25 cellular contexts compared by ENCODE assay signal in the genomic region with DNA sequence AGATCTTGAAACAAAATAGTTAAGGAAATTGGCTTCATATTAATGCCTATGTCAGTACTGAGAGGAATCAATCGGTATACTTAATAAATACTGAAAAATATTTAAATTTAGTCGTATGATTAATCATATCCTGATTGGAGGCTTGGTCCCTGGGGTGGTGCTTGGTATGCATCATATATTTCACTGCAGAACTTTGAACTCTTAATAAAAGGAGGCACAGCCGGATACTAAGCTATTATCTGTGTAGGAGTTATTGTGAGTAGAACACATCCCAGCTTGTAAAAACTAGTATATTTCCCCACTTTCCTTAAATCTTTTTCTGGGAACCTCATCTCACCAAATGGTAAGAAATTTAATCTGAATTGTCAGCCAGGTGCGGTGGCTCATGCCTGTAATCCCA. TPM values are rescaled to one million over a fixed set of nuclear protein-coding genes. Genes with fewer than 3 reads are reported as not detected.
DNase-seq lines count a peak whose midpoint lies in the region; ATAC-seq, FAIRE-seq and TF ChIP-seq lines count a peak whose summit lies in the region.
"Had no signal": no experiment of that assay in that cellular context is flagged by ENCODE, and none has a peak within 500 bp of the region (broad histone marks: within the 10 kb centered on the region; RNA-seq: fewer than 3 reads in every experiment).

No MANE protein-coding gene starts in this region.

- H3K36me3 ChIP-seq in A673 (ENCODE audit: insufficient read depth, low read length, poor library complexity, severe bottlenecking) (no peaks in the 10 kb centered on the region), mucosa of descending colon (ENCODE audit: low read depth) (no peaks in the 10 kb centered on the region), small intestine (ENCODE audit: control insufficient read depth in 2 of 2, insufficient read depth in 2 of 2, low read length in 2 of 2) (no peaks in the 10 kb centered on the region)
- H3K36me3 ChIP-seq: BE2C, BLaER1 had no signal

- intact Hi-C loops in A673 (cut with micrococcal nuclease; ENCODE audit: unreplicated experiment), result no loop called here
- intact Hi-C loops in mucosa of descending colon (cut with DNase I, micrococcal nuclease), result no loop called here

- H3K27ac ChIP-seq in A673 (ENCODE audit: low read depth, low read length, poor library complexity, severe bottlenecking), result no peak overlapping the region
- H3K27ac ChIP-seq in small intestine (ENCODE audit: low read depth in 1 of 2, low read length in 1 of 2), result no peak overlapping the region
- H3K27ac ChIP-seq: 22Rv1, A549, BLaER1 had no signal

- TF ChIP-seq CTCF in A673 (conservative IDR thresholded peaks at IDR 0.05; ENCODE audit: low read depth, low read length) (no peak), mucosa of descending colon (IDR thresholded peaks at IDR 0.05) (no peak)

- H3K4me3 ChIP-seq in A673 (ENCODE audit: low read depth, low read length, poor library complexity, severe bottlenecking) (no peak overlapping the region), mucosa of descending colon (no peak overlapping the region), small intestine (ENCODE audit: low read depth in 1 of 2, low read length in 2 of 2) (no peak overlapping the region)
- H3K4me3 ChIP-seq: A549, BLaER1, GM12878 had no signal

- H3K4me1 ChIP-seq in A673 (ENCODE audit: insufficient read depth, low read length, poor library complexity, severe bottlenecking), result peaks cover 16% of the 10 kb centered on the region
- H3K4me1 ChIP-seq in mucosa of descending colon (ENCODE audit: low read depth), result no peaks in the 10 kb centered on the region
- H3K4me1 ChIP-seq in small intestine (ENCODE audit: control insufficient read depth in 2 of 2, insufficient read depth in 1 of 2, low read depth in 1 of 2, low read length in 1 of 2), result no peaks in the 10 kb centered on the region
- H3K4me1 ChIP-seq: A549, BE2C, BLaER1 had no signal

- H3K9me3 ChIP-seq in A673 (ENCODE audit: low read depth, low read length, poor library complexity, severe bottlenecking) (no peaks in the 10 kb centered on the region), mucosa of descending colon (no peaks in the 10 kb centered on the region), small intestine (ENCODE audit: control insufficient read depth, low read depth) (no peaks in the 10 kb centered on the region)
- H3K9me3 ChIP-seq: A549, BE2C had no signal

- H3K27me3 ChIP-seq in A673 (replicated peaks; ENCODE audit: insufficient read depth, low read depth, low read length, poor library complexity) (no peaks in the 10 kb centered on the region), small intestine (ENCODE audit: control insufficient read depth in 2 of 2, insufficient read depth in 2 of 2, low read length in 2 of 2) (no peaks in the 10 kb centered on the region)
- H3K27me3 ChIP-seq: BE2C, BLaER1 had no signal

- POLR2A ChIA-PET in A673 (lab: Charles Lee; ENCODE audit: low non-redundant PET), result no interaction called here

- peak; percentile 40 for DNase-seq in A673 (ENCODE audit: low spot score)
- no peak for DNase-seq in mucosa of descending colon
- peak; percentile 55 for DNase-seq in small intestine
- DNase-seq: ACHN; BE2C; C1 segment of cervical spinal cord; CD4-positive, alpha-beta memory T cell; CD4-positive, CD25-positive, alpha-beta regulatory T cell; CD8-positive, alpha-beta memory T cell; COR-L47; DMS 273 treated with DMSO at 0.1 percent for 48 hours; DMS153; DMS53; DMS79; DND-41; EL; GDM1 had no signal

- no TSS peak for BruUV-seq in A673 (replicated peaks; lab: Mats Ljungman, UMichigan)

- ATAC-seq in mucosa of descending colon, result peak; percentile 72
- ATAC-seq in HG03457 (IDR thresholded peaks at IDR 0.05; ENCODE audit: unreplicated experiment), result no peak
- ATAC-seq in HG03565 (IDR thresholded peaks at IDR 0.05; ENCODE audit: unreplicated experiment), result no peak
- ATAC-seq: A549, GM12878 had no signal

- CTCF ChIA-PET in A673 (lab: Charles Lee), result interaction anchor here (0.6 kb wide), 1 partner anchor 121 kb away, joined by 8 read pairs; no protein-coding TSS in a partner anchor

- WGBS in small intestine, 3 donors, result 48 to 76% (median 58%) methylated on average over 4 of the region's 4 CpGs

- no peak for FAIRE-seq in small intestine (lab: Jason Lieb, UNC)
- FAIRE-seq: A549, GM12878, GM12892, GM18507 had no signal

RNA-seq across cellular contexts. Expression of a gene that starts 42.4 kb away (rescaled TPM):
- total RNA-seq in A673 (2021), result 49.5 and 51.5 TPM in 2 replicates
- 10 to 100 TPM; 36.4 to 48.6 (median 45.0) TPM for total RNA-seq in mucosa of descending colon
- polyA plus RNA-seq in small intestine, result 10 to 100 TPM in 2 of 3 donors, 1 to 10 TPM in 1; 6.8 to 10.1 (median 10.1) TPM

Comparison
In these comparisons a context has a peak if more than half of its experiments do, and no peak if none do; other contexts are left out.
1. DNase-seq: peak in A673 (single experiment) and small intestine (single experiment); none in mucosa of descending colon (0 of 3).